Comparison of ENCODE assay signal across 6 cellular contexts in the genomic region with DNA sequence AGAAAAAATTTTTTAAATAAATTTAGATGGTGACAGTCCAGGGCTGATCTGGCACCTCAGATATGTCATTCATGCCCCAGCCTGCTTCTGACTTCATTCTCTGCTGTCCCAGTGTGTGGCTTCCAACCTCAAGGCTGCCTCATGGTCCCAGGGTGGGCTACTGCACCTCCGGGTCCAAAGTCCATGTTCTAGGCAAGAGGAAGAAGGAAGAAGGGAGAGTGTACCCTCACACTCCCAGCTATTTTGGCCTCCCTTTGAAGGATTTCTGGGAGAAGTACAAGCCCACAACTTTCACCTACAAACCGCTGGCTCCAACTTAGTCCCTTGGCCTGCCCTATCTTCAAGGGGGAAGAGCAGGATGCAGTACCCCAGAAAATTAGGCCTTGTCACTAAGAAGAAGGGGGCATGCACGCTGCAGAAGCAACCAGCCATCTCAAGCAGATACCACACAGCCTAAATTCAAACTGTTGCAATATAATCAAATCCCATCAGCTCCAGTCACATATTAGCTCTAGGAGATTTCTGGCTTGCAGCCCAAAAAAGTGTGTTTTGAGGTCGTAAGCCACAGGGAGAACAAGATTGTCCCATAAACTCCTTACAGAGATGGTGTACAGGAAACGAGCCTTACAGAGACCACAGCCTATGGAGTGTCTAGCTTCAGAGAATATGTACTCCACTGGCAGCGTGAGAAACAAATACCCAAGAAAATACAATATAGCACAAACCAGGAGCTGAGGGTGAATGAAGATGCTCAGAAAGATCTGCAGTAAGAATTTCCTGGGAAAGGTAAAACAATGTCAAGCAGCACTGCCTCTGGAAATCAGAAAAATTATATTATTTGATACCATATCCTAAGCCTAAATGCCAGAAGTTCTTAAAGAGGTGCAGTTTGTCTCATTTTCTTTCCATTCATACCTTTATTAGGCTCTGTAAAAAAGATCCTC. TPM values are rescaled to one million over a fixed set of nuclear protein-coding genes. Genes with fewer than 3 reads are reported as not detected.
DNase-seq lines count a peak whose midpoint lies in the region; ATAC-seq, FAIRE-seq and TF ChIP-seq lines count a peak whose summit lies in the region.

No MANE protein-coding gene starts in this region.

- H3K79me2 ChIP-seq in Loucy (ENCODE audit: insufficient read depth, low read length), result peaks cover 32% of the 10 kb centered on the region

- H3F3A ChIP-seq in Loucy (ENCODE audit: low read depth), result no peaks in the 10 kb centered on the region; the same call in 1 of the 2 replicates

- H3K9ac ChIP-seq in Loucy (ENCODE audit: low read depth, low read length, poor library complexity, severe bottlenecking), result peak overlapping the region; percentile 91

- H3K9me3 ChIP-seq in Loucy (ENCODE audit: insufficient read depth, low read depth, low read length) (no peaks in the 10 kb centered on the region), small intestine (ENCODE audit: control insufficient read depth, low read depth) (no peaks in the 10 kb centered on the region)

- H4K20me1 ChIP-seq in Loucy (ENCODE audit: insufficient read depth, low read length, poor library complexity, severe bottlenecking), result no peaks in the 10 kb centered on the region

- H3K4me3 ChIP-seq in Loucy (ENCODE audit: low read length, poor library complexity, severe bottlenecking) (peak overlapping the region; percentile 90), small intestine (ENCODE audit: low read depth in 1 of 2, low read length in 2 of 2) (no peak overlapping the region)

- peak overlapping the region; percentile 68 for H2AFZ ChIP-seq in Loucy (ENCODE audit: low read length)

- no peaks in the 10 kb centered on the region for H3K9me3 Mint-ChIP-seq in effector memory CD8-positive, alpha-beta T cell
- no peaks in the 10 kb centered on the region for H3K9me3 Mint-ChIP-seq in chondrocyte (ENCODE audit: low read depth)

- H3K9me2 ChIP-seq in Loucy (replicated peaks; ENCODE audit: low read depth, low read length), result no peaks in the 10 kb centered on the region

- peak; percentile 12 for ATAC-seq in effector memory CD8-positive, alpha-beta T cell (replicated peaks)

- peak in 2 of 3 experiments; percentile 19 to 29 for DNase-seq in effector memory CD8-positive, alpha-beta T cell
- DNase-seq in small intestine, result peak; percentile 31
- DNase-seq in iPS-NIHi7 (ENCODE audit: extremely low spot score), result no peak
- no peak for DNase-seq in chondrocyte (ENCODE audit: low spot score)
- no peak for DNase-seq in SK-N-DZ (ENCODE audit: low spot score)

- peaks cover 5% of the 10 kb centered on the region for H3K36me3 Mint-ChIP-seq in effector memory CD8-positive, alpha-beta T cell (ENCODE audit: insufficient read depth)
- peaks cover under 1% of the 10 kb centered on the region for H3K36me3 Mint-ChIP-seq in chondrocyte (ENCODE audit: low read depth)

- no peaks in the 10 kb centered on the region for H3K27me3 ChIP-seq in Loucy (ENCODE audit: insufficient read depth, low read length, poor library complexity, severe bottlenecking)
- H3K27me3 ChIP-seq in small intestine (ENCODE audit: control insufficient read depth in 2 of 2, insufficient read depth in 2 of 2, low read length in 2 of 2), result no peaks in the 10 kb centered on the region

- TF ChIP-seq CTCF in Loucy (conservative IDR thresholded peaks at IDR 0.05; ENCODE audit: low read length), result no peak
- no peak for TF ChIP-seq CTCF in chondrocyte (IDR thresholded peaks at IDR 0.05)

- H3K36me3 ChIP-seq in Loucy (ENCODE audit: insufficient read depth, low read length) (no peaks in the 10 kb centered on the region), small intestine (ENCODE audit: control insufficient read depth in 2 of 2, insufficient read depth in 2 of 2, low read length in 2 of 2) (peaks cover 0 to 2% of the 10 kb centered on the region in 2 donors)

- H3K4me2 ChIP-seq in Loucy (ENCODE audit: low read depth, low read length, poor library complexity, severe bottlenecking), result peak overlapping the region; percentile 89

- FAIRE-seq in small intestine (lab: Jason Lieb, UNC), result no peak

- WGBS in small intestine, 3 donors, result 53 to 60% (median 59%) methylated on average over 6 of the region's 6 CpGs

- H3K27ac ChIP-seq in small intestine (ENCODE audit: low read depth in 1 of 2, low read length in 1 of 2), result peak overlapping the region; percentile 52 to 95

- no peak overlapping the region for H3K27ac Mint-ChIP-seq in effector memory CD8-positive, alpha-beta T cell
- no peak overlapping the region for H3K27ac Mint-ChIP-seq in chondrocyte (ENCODE audit: unreplicated experiment)

- no peak overlapping the region for H3K4me3 Mint-ChIP-seq in effector memory CD8-positive, alpha-beta T cell
- H3K4me3 Mint-ChIP-seq in chondrocyte (ENCODE audit: unreplicated experiment), result no peak overlapping the region

- peaks cover 46% of the 10 kb centered on the region for H3K4me1 ChIP-seq in Loucy (ENCODE audit: insufficient read depth, low read length, poor library complexity, severe bottlenecking)
- peaks cover 0 to 3% of the 10 kb centered on the region in 2 donors for H3K4me1 ChIP-seq in small intestine (ENCODE audit: control insufficient read depth in 2 of 2, insufficient read depth in 1 of 2, low read depth in 1 of 2, low read length in 1 of 2)

- peaks cover 30 to 43% of the 10 kb centered on the region in 2 donors for H3K4me1 Mint-ChIP-seq in effector memory CD8-positive, alpha-beta T cell (ENCODE audit: low read depth in 2 of 2)
- H3K4me1 Mint-ChIP-seq in chondrocyte (ENCODE audit: low read depth), result no peaks in the 10 kb centered on the region

- H3K27me3 Mint-ChIP-seq in effector memory CD8-positive, alpha-beta T cell, result no peaks in the 10 kb centered on the region
- no peaks in the 10 kb centered on the region for H3K27me3 Mint-ChIP-seq in chondrocyte (ENCODE audit: low read depth)

RNA-seq across cellular contexts. Expression of a gene that starts 0.8 kb away (rescaled TPM):
- 10 to 100 TPM; 17.7 to 37.1 (median 29.5) TPM for polyA plus RNA-seq in small intestine
- total RNA-seq in chondrocyte, result 7.2 to 18.0 TPM (median 7.7 TPM) in 3 replicates
- polyA plus RNA-seq in SK-N-DZ (2014; cell fraction: cytosol; rRNA removed), result 0.13 and 0.29 TPM in 2 replicates
- polyA plus RNA-seq in SK-N-DZ (2014; cell fraction: nucleus; rRNA removed), result 0.18 and 2.4 TPM in 2 replicates

RNA-seq across cellular contexts. Expression of a gene that starts 18.8 kb away (rescaled TPM):
- polyA plus RNA-seq in small intestine, result 1 to 10 TPM in 2 of 3 donors, under 1 TPM in 1; 0.89 to 6.4 (median 3.0) TPM
- 18.0 to 18.9 TPM (median 18.2 TPM) in 3 replicates for total RNA-seq in chondrocyte
- polyA plus RNA-seq in SK-N-DZ (2014; cell fraction: cytosol; rRNA removed), result 2.0 and 3.3 TPM in 2 replicates
- polyA plus RNA-seq in SK-N-DZ (2014; cell fraction: nucleus; rRNA removed), result 3.6 and 6.1 TPM in 2 replicates

RNA-seq across cellular contexts. Expression of a gene that starts 37.9 kb away (rescaled TPM):
- polyA plus RNA-seq in small intestine, result 10 to 100 TPM in 2 of 3 donors, 1 to 10 TPM in 1; 9.2 to 18.5 (median 12.7) TPM
- 10.9 to 19.3 TPM (median 11.6 TPM) in 3 replicates for total RNA-seq in chondrocyte
- 0.12 TPM in 1 of 2 replicates, not detected in the other for polyA plus RNA-seq in SK-N-DZ (2014; cell fraction: cytosol; rRNA removed)
- 0.08 and 0.46 TPM in 2 replicates for polyA plus RNA-seq in SK-N-DZ (2014; cell fraction: nucleus; rRNA removed)

Comparison
In these comparisons a context has a peak if more than half of its experiments do, and no peak if none do; other contexts are left out.
1. DNase-seq: peak in effector memory CD8-positive, alpha-beta T cell (2 of 3) and small intestine (single experiment); none in iPS-NIHi7 (single experiment), chondrocyte (single experiment) and SK-N-DZ (single experiment).